In genomic region chr1:28553229-28553930, GRCh38 we compare ENCODE assay signal across 8 cellular contexts. TPM values are rescaled to one million over a fixed set of nuclear protein-coding genes. Genes with fewer than 3 reads are reported as not detected.
DNase-seq lines count a peak whose midpoint lies in the region; ATAC-seq, FAIRE-seq and TF ChIP-seq lines count a peak whose summit lies in the region.

No MANE protein-coding gene starts in this region.

- no peak for TF ChIP-seq RAD21 in GM12878 (IDR thresholded peaks at IDR 0.05; ENCODE audit: insufficient read depth, low read depth, low read length)

- FAIRE-seq in GM12878 (lab: Jason Lieb, UNC) = peak; percentile 71

- no peak for TF ChIP-seq EP300 in GM12878 (IDR thresholded peaks at IDR 0.05; ENCODE audit: borderline replicate concordance in 1 of 2, control insufficient read depth in 1 of 2, low read depth in 2 of 2, low read length in 2 of 2)

- TF ChIP-seq POLR2A in GM12878 (IDR thresholded peaks at IDR 0.05; ENCODE audit: low read depth, low read length) = no peak

- H3K4me2 ChIP-seq in OCI-LY3 (ENCODE audit: low read length) (peak overlapping the region; percentile 94), GM12878 (ENCODE audit: control insufficient read depth, insufficient read depth) (peak overlapping the region; percentile 83)

- no peaks in the 10 kb centered on the region for H3K9me3 ChIP-seq in OCI-LY3 (ENCODE audit: insufficient read depth, low read length)
- no peaks in the 10 kb centered on the region for H3K9me3 ChIP-seq in GM12878 (replicated peaks; ENCODE audit: control insufficient read depth, insufficient read depth, low read length)
- no peaks in the 10 kb centered on the region for H3K9me3 ChIP-seq in psoas muscle

- H3K4me3 ChIP-seq in BJ (ENCODE audit: low read depth, low read length) (peak overlapping the region; percentile 88), OCI-LY3 (ENCODE audit: low read length) (peak overlapping the region; percentile 99), GM12878 (peak overlapping the region; percentile 87), psoas muscle (peak overlapping the region; percentile 86)

- no peak for TF ChIP-seq CTCF in BJ (IDR thresholded peaks at IDR 0.05; ENCODE audit: insufficient read depth, low read depth, low read length)
- TF ChIP-seq CTCF in OCI-LY3 (IDR thresholded peaks at IDR 0.05; ENCODE audit: low read depth, low read length) = no peak
- TF ChIP-seq CTCF in GM12878 (IDR thresholded peaks at IDR 0.05 in 2 of 3, conservative IDR thresholded peaks at IDR 0.05 in 1 of 3; ENCODE audit: control insufficient read depth in 2 of 3, extremely low read depth in 1 of 3, insufficient read depth in 1 of 3, low read depth in 3 of 3, low read length in 3 of 3) = no peak
- TF ChIP-seq CTCF in psoas muscle (IDR thresholded peaks at IDR 0.05) = no peak

- peaks cover 3% of the 10 kb centered on the region; the same call in 1 of the 2 replicates for H3K4me1 ChIP-seq in OCI-LY3 (ENCODE audit: low read length)
- no peaks in the 10 kb centered on the region; the same call in none of the 2 replicates for H3K4me1 ChIP-seq in GM12878 (ENCODE audit: control insufficient read depth, insufficient read depth, low read length)
- peaks cover 7% of the 10 kb centered on the region for H3K4me1 ChIP-seq in psoas muscle

- TSS peak; percentile 85 for BruUV-seq in GM12878 (replicated peaks; lab: Mats Ljungman, UMichigan)

- H3K27me3 ChIP-seq in BJ (ENCODE audit: control insufficient read depth, insufficient read depth, low read length) (no peaks in the 10 kb centered on the region), OCI-LY3 (ENCODE audit: low read depth, low read length) (no peaks in the 10 kb centered on the region), GM12878 (replicated peaks in 1 of 2; ENCODE audit: control insufficient read depth in 2 of 2, insufficient read depth in 2 of 2, low read length in 1 of 2) (no peaks in the 10 kb centered on the region), psoas muscle (ENCODE audit: insufficient read depth in 3 of 3, low read length in 2 of 3) (no peaks in the 10 kb centered on the region)

- H4K20me1 ChIP-seq in OCI-LY3 (ENCODE audit: insufficient read depth, low read length) (no peaks in the 10 kb centered on the region), GM12878 (ENCODE audit: control insufficient read depth, insufficient read depth) (no peaks in the 10 kb centered on the region)

- H2AFZ ChIP-seq in OCI-LY3 (ENCODE audit: low read depth, low read length) = peak overlapping the region; percentile 92; the same call in 1 of the 2 replicates
- H2AFZ ChIP-seq in GM12878 (ENCODE audit: control insufficient read depth, low read depth, low read length) = peak overlapping the region; percentile 98

- peaks cover 7% of the 10 kb centered on the region for H3K79me2 ChIP-seq in OCI-LY3 (ENCODE audit: low read length)
- H3K79me2 ChIP-seq in GM12878 (ENCODE audit: control insufficient read depth, insufficient read depth, low read length) = peaks cover 11% of the 10 kb centered on the region

- DNase-seq in BJ (ENCODE audit: low read depth) (peak; percentile 2), GM12878 (ENCODE audit: low read depth, low spot score) (peak; percentile 9), hepatic stellate cell (ENCODE audit: low spot score) (peak; percentile 61), psoas muscle (peak; percentile 46 to 71), kidney glomerular epithelial cell (lab: John Stamatoyannopoulos, UW) (no peak)

- WGBS in GM12878 (ENCODE audit: insufficient coverage, insufficient replicate concordance, low lambda C conversion rate, missing lambda C conversion rate) = 1% methylated on average over 30 of the region's 31 CpGs
- 2% methylated on average over 31 of the region's 31 CpGs for WGBS in psoas muscle, 3 donors

- in situ Hi-C loops in GM12878 (cut with MboI) = no loop called here

- ATAC-seq in GM18508 (IDR thresholded peaks at IDR 0.05; ENCODE audit: insufficient read depth, unreplicated experiment) (peak; percentile 11), HG03039 (IDR thresholded peaks at IDR 0.05; ENCODE audit: unreplicated experiment) (peak; percentile 11), GM12878 (peak; percentile 64), psoas muscle (peak; percentile 18 to 38 (median 22))

- H3K27ac ChIP-seq in OCI-LY3 (ENCODE audit: low read length) = peak overlapping the region; percentile 62
- H3K27ac ChIP-seq in GM12878 (ENCODE audit: control insufficient read depth, insufficient read depth) = peak overlapping the region; percentile 86
- peak overlapping the region; percentile 88 for H3K27ac ChIP-seq in psoas muscle

- H3K9ac ChIP-seq in OCI-LY3 (ENCODE audit: low read length) (peak overlapping the region; percentile 96), GM12878 (ENCODE audit: control insufficient read depth, insufficient read depth, low read length) (peak overlapping the region; percentile 94)

- H3K36me3 ChIP-seq in BJ (ENCODE audit: control insufficient read depth, insufficient read depth, low read length) (peaks cover 1% of the 10 kb centered on the region; the same call in 1 of the 2 replicates), OCI-LY3 (replicated peaks; ENCODE audit: low read depth, low read length) (no peaks in the 10 kb centered on the region), GM12878 (ENCODE audit: control insufficient read depth in 2 of 2, insufficient read depth in 2 of 2, low read length in 1 of 2) (peaks cover 0 to 5% of the 10 kb centered on the region in 2 experiments; a peak in 1 of 4 replicates), psoas muscle (ENCODE audit: insufficient read depth in 1 of 2, low read depth in 1 of 2) (peaks cover 0 to 41% of the 10 kb centered on the region in 2 donors)

- POLR2A ChIA-PET in BJ (lab: Charles Lee) (interaction anchor here (1.4 kb wide), 1 partner anchor 28 kb away, joined by 11 read pairs; no protein-coding TSS in a partner anchor), GM12878 (lab: Charles Lee) (interaction anchor here (0.5 to 6.4 kb wide), 14 partner anchors 10 to 476 kb away, joined by 3 to 132 read pairs (median 3); partner anchors contain the start of genes MED18 and RAB42)

- SMC1A ChIA-PET in GM12878 (lab: Charles Lee; ENCODE audit: uncharacterized antibody, unreplicated experiment) = interaction anchor here (0.6 to 2.5 kb wide), 15 partner anchors 11 to 323 kb away, joined by 3 to 18 read pairs (median 3); partner anchors contain the start of gene TAF12

- RAD21 ChIA-PET in GM12878 (lab: Charles Lee; ENCODE audit: unreplicated experiment) = interaction anchor here (0.6 to 4.8 kb wide), 13 partner anchors 8 to 331 kb away, joined by 3 to 46 read pairs (median 3); no protein-coding TSS in a partner anchor

- intact Hi-C loops in GM12878 (cut with micrococcal nuclease; ENCODE audit: unreplicated experiment) (loop anchor here (2.0 kb wide), 3 partner anchors 27 to 49 kb away; no protein-coding TSS in a partner anchor), psoas muscle (cut with DNase I) (loop anchor here (1.0 to 2.0 kb wide), 2 partner anchors 27 to 35 kb away; no protein-coding TSS in a partner anchor)

- CTCF ChIA-PET in BJ (lab: Yijun Ruan, JAX) (interaction anchor here (1.4 to 2.0 kb wide), 2 partner anchors 13 to 28 kb away, joined by 3 to 8 read pairs; no protein-coding TSS in a partner anchor), GM12878 (lab: Yijun Ruan, JAX) (interaction anchor here (0.7 to 3.9 kb wide), 8 partner anchors 24 to 316 kb away, joined by 3 to 34 read pairs (median 4); partner anchors contain the start of gene TAF12)

RNA-seq across cellular contexts. Expression of gene TRNAU1AP, which starts 0.5 kb away (rescaled TPM):
- polyA plus RNA-seq in BJ (2011; rRNA removed) (26.6 and 35.5 TPM in 2 replicates), GM12878 (2011; rRNA removed) (60.7 and 67.0 TPM in 2 replicates), GM12878 (2014; fragmentation: Illumina TruSeq; extraction: Trizol) (28.5 and 34.3 TPM in 2 replicates), GM12878 (2014; fragmentation: Nextera tagmentation; extraction: Ambion mirVana) (10 to 100 TPM; 53.1 to 53.8 TPM), GM12878 (2014; rRNA removed) (25.8 and 34.3 TPM in 2 replicates), GM12878 (2016; fragmentation: Nextera tagmentation; extraction: Ambion mirVana) (10 to 100 TPM; 28.5 to 32.8 TPM), psoas muscle (10 to 100 TPM in 2 of 3 donors, 1 to 10 TPM in 1; 7.3 to 12.9 (median 10.8) TPM)
- 10.4 and 10.5 TPM in 2 replicates for polyA minus RNA-seq in BJ (2011; rRNA and poly(A)+ RNA removed)
- total RNA-seq in GM12878 (2013; cell fraction: nucleolus; rRNA removed) = 99.4 and 101 TPM in 2 replicates
- total RNA-seq in GM12878 (2014; rRNA removed) (24.3 and 28.2 TPM in 2 replicates), GM12878 (2014; rRNA removed; fragmentation: Illumina TruSeq; extraction: Trizol) (26.2 and 29.5 TPM in 2 replicates), GM12878 (2021) (30.8 and 35.6 TPM in 2 replicates), psoas muscle (10 to 100 TPM in 3 of 4 donors, 1 to 10 TPM in 1; 7.5 to 17.5 (median 12.2) TPM)
- 16.8 TPM for polyA plus RNA-seq in GM12878 (2011; ENCODE audit: low read depth)
- 35.3 and 40.9 TPM in 2 replicates for polyA plus RNA-seq in GM12878 (2011; cell fraction: cytosol; rRNA removed)
- 49.4 and 62.4 TPM in 2 replicates for polyA plus RNA-seq in GM12878 (2011; cell fraction: nucleus; rRNA removed)
- 26.9 and 27.2 TPM in 2 replicates for polyA plus RNA-seq in GM12878 (2012)
- polyA minus RNA-seq in GM12878 (2011; rRNA and poly(A)+ RNA removed) = 31.7 and 32.2 TPM in 2 replicates
- polyA minus RNA-seq in GM12878 (2011; cell fraction: cytosol; rRNA and poly(A)+ RNA removed) = 13.1 and 13.7 TPM in 2 replicates
- polyA minus RNA-seq in GM12878 (2011; cell fraction: nucleus; rRNA and poly(A)+ RNA removed) = 18.9 and 26.8 TPM in 2 replicates

RNA-seq across cellular contexts. Expression of gene RAB42, which starts 38.7 kb away (rescaled TPM):
- 2.0 and 2.8 TPM in 2 replicates for polyA plus RNA-seq in BJ (2011; rRNA removed)
- polyA minus RNA-seq in BJ (2011; rRNA and poly(A)+ RNA removed) = 0.87 and 1.5 TPM in 2 replicates
- total RNA-seq in GM12878 (2013; cell fraction: nucleolus; rRNA removed) = 1.1 and 2.0 TPM in 2 replicates
- 0.76 and 0.96 TPM in 2 replicates for total RNA-seq in GM12878 (2014; rRNA removed)
- 0.28 and 0.49 TPM in 2 replicates for total RNA-seq in GM12878 (2014; rRNA removed; fragmentation: Illumina TruSeq; extraction: Trizol)
- 0.72 and 0.92 TPM in 2 replicates for total RNA-seq in GM12878 (2021)
- polyA plus RNA-seq in GM12878 (2011; ENCODE audit: low read depth) = 0.75 TPM
- 4.2 and 4.5 TPM in 2 replicates for polyA plus RNA-seq in GM12878 (2011; rRNA removed)
- 5.8 and 6.1 TPM in 2 replicates for polyA plus RNA-seq in GM12878 (2011; cell fraction: cytosol; rRNA removed)
- 1.4 and 2.3 TPM in 2 replicates for polyA plus RNA-seq in GM12878 (2011; cell fraction: nucleus; rRNA removed)
- polyA plus RNA-seq in GM12878 (2012) = 0.72 and 1.2 TPM in 2 replicates
- polyA plus RNA-seq in GM12878 (2014; fragmentation: Illumina TruSeq; extraction: Trizol) = 0.38 and 0.51 TPM in 2 replicates
- polyA plus RNA-seq in GM12878 (2014; fragmentation: Nextera tagmentation; extraction: Ambion mirVana) = under 1 TPM; 0.16 to 0.21 TPM
- 0.24 and 0.99 TPM in 2 replicates for polyA plus RNA-seq in GM12878 (2014; rRNA removed)
- polyA plus RNA-seq in GM12878 (2016; fragmentation: Nextera tagmentation; extraction: Ambion mirVana) = under 1 TPM; 0.28 to 0.48 TPM
- polyA minus RNA-seq in GM12878 (2011; rRNA and poly(A)+ RNA removed) = 3.0 and 3.7 TPM in 2 replicates
- 1.6 and 1.9 TPM in 2 replicates for polyA minus RNA-seq in GM12878 (2011; cell fraction: cytosol; rRNA and poly(A)+ RNA removed)
- polyA minus RNA-seq in GM12878 (2011; cell fraction: nucleus; rRNA and poly(A)+ RNA removed) = 1.5 and 2.0 TPM in 2 replicates
- 1 to 10 TPM in 1 of 4 donors, under 1 TPM in 3; 0.32 to 1.3 (median 0.68) TPM for total RNA-seq in psoas muscle
- under 1 TPM; 0.16 to 0.34 (median 0.21) TPM for polyA plus RNA-seq in psoas muscle

RNA-seq across cellular contexts. Expression of gene RCC1, which starts 47.5 kb away (rescaled TPM):
- 27.0 and 41.5 TPM in 2 replicates for polyA plus RNA-seq in BJ (2011; rRNA removed)
- 19.0 and 23.2 TPM in 2 replicates for polyA minus RNA-seq in BJ (2011; rRNA and poly(A)+ RNA removed)
- 32.4 and 36.3 TPM in 2 replicates for total RNA-seq in GM12878 (2013; cell fraction: nucleolus; rRNA removed)
- 69.0 and 78.6 TPM in 2 replicates for total RNA-seq in GM12878 (2014; rRNA removed)
- 66.3 and 71.8 TPM in 2 replicates for total RNA-seq in GM12878 (2014; rRNA removed; fragmentation: Illumina TruSeq; extraction: Trizol)
- 79.4 and 86.2 TPM in 2 replicates for total RNA-seq in GM12878 (2021)
- polyA plus RNA-seq in GM12878 (2011; ENCODE audit: low read depth) = 28.7 TPM
- 45.4 and 64.5 TPM in 2 replicates for polyA plus RNA-seq in GM12878 (2011; rRNA removed)
- 76.0 and 79.8 TPM in 2 replicates for polyA plus RNA-seq in GM12878 (2011; cell fraction: cytosol; rRNA removed)
- 62.4 and 81.8 TPM in 2 replicates for polyA plus RNA-seq in GM12878 (2011; cell fraction: nucleus; rRNA removed)
- polyA plus RNA-seq in GM12878 (2012) = 35.2 and 39.0 TPM in 2 replicates
- 69.6 and 99.4 TPM in 2 replicates for polyA plus RNA-seq in GM12878 (2014; fragmentation: Illumina TruSeq; extraction: Trizol)
- 10 to 100 TPM in 1 of 2 experiments, 1 to 10 TPM in 1; 8.3 to 15.2 TPM for polyA plus RNA-seq in GM12878 (2014; fragmentation: Nextera tagmentation; extraction: Ambion mirVana)
- polyA plus RNA-seq in GM12878 (2014; rRNA removed) = 77.5 and 85.3 TPM in 2 replicates
- 10 to 100 TPM; 71.0 to 78.7 TPM for polyA plus RNA-seq in GM12878 (2016; fragmentation: Nextera tagmentation; extraction: Ambion mirVana)
- 80.5 and 117 TPM in 2 replicates for polyA minus RNA-seq in GM12878 (2011; rRNA and poly(A)+ RNA removed)
- 16.3 and 25.6 TPM in 2 replicates for polyA minus RNA-seq in GM12878 (2011; cell fraction: cytosol; rRNA and poly(A)+ RNA removed)
- polyA minus RNA-seq in GM12878 (2011; cell fraction: nucleus; rRNA and poly(A)+ RNA removed) = 12.7 and 28.6 TPM in 2 replicates
- 10 to 100 TPM in 2 of 4 donors, 1 to 10 TPM in 2; 7.0 to 20.8 (median 9.2) TPM for total RNA-seq in psoas muscle
- 10 to 100 TPM; 14.0 to 81.6 (median 17.4) TPM for polyA plus RNA-seq in psoas muscle

Comparison
In these comparisons a context has a peak if more than half of its experiments do, and no peak if none do; other contexts are left out.
1. ATAC-seq: peak in every context shown above with its lines; median percentile 64 in GM12878; 22 in psoas muscle; 11 in GM18508; 11 in HG03039.